In the genomic region with DNA sequence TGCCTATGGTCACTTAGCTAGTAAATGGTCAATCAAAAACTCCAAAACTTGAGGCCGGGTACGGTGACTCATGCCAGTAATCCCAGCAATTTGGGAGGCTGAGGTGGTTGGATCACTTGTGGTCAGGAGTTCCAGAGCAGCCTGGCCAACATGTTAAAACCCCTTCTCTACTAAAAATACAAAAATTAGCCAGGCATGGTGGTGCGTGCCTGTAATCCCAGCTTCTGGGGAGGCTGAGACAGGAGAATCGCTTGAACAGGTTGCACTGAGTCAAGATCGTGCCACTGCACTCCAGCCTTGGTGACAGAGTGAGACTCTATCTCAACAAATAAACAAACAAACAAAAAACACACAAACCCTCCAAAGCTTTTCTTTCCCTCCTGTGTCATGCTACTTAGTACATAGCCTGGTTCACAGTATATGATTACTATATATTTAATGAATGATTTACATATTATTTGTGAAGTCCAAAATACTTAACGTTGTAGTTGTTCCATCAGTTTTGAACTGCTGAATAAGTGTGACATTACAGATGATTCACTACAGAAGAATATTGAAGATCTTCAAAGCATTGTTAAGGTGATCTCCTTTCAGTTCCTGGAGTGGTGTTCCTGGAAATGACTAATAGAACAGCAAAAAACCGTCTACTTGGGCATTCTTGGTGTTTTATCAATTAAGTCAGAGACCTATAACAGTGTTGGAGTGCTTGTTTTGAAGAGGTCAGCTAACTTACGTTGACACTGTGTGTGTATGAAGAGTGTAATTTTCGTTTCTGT, we compare ENCODE assay signal across 9 cellular contexts.
DNase-seq lines count a peak whose midpoint lies in the region; ATAC-seq, FAIRE-seq and TF ChIP-seq lines count a peak whose summit lies in the region.
"Had no signal": no experiment of that assay in that cellular context is flagged by ENCODE, and none has a peak within 500 bp of the region (broad histone marks: within the 10 kb centered on the region; RNA-seq: fewer than 3 reads in every experiment).

No MANE protein-coding gene starts in this region.

- peak; percentile 87 for FAIRE-seq in RCC 7860 (lab: Jason Lieb, UNC)
- FAIRE-seq in pancreas (lab: Jason Lieb, UNC) = no peak

- TF ChIP-seq CTCF in chondrocyte (IDR thresholded peaks at IDR 0.05) (no peak), osteoblast (IDR thresholded peaks at IDR 0.05; ENCODE audit: extremely low read depth, low read depth, low read length) (no peak), pancreas (IDR thresholded peaks at IDR 0.05) (no peak)

- H3K36me3 ChIP-seq in osteoblast (ENCODE audit: insufficient read depth, low read length) = no peaks in the 10 kb centered on the region
- no peaks in the 10 kb centered on the region for H3K36me3 ChIP-seq in pancreas

- H3K27me3 ChIP-seq in osteoblast (ENCODE audit: insufficient read depth, low read length) (no peaks in the 10 kb centered on the region), pancreas (no peaks in the 10 kb centered on the region)

- H3K27ac Mint-ChIP-seq in chondrocyte (ENCODE audit: unreplicated experiment) = peak overlapping the region; percentile 63

- WGBS in pancreas, 2 donors = 78 to 84% methylated on average over 9 of the region's 9 CpGs

- H3K27ac ChIP-seq in osteoblast (ENCODE audit: low read depth, low read length) (peak overlapping the region; percentile 62), pancreas (no peak overlapping the region)
- H3K27ac ChIP-seq: 22Rv1 had no signal

- no peaks in the 10 kb centered on the region for H4K20me1 ChIP-seq in osteoblast (ENCODE audit: insufficient read depth, low read length)

- H2AFZ ChIP-seq in osteoblast (ENCODE audit: low read length) = no peak overlapping the region

- ATAC-seq in GM21515 (IDR thresholded peaks at IDR 0.05; ENCODE audit: unreplicated experiment) (no peak), pancreas (no peak)

- DNase-seq in DMS53 (lab: John Stamatoyannopoulos, UW) = peak; percentile 32
- no peak for DNase-seq in DMS53 treated with DMSO at 0.1 percent for 48 hours (lab: John Stamatoyannopoulos, UW; ENCODE audit: unreplicated experiment)
- DNase-seq in RCC 7860 (ENCODE audit: low spot score) = peak; percentile 75
- no peak for DNase-seq in chondrocyte (ENCODE audit: low spot score)
- DNase-seq in osteoblast (ENCODE audit: insufficient read length, low spot score, missing footprints) = peak; percentile 39
- DNase-seq in superior temporal gyrus (ENCODE audit: extremely low spot score) = no peak
- DNase-seq in pancreas = no peak

- no peaks in the 10 kb centered on the region for H3K36me3 Mint-ChIP-seq in chondrocyte (ENCODE audit: low read depth)

- H3K4me3 Mint-ChIP-seq in chondrocyte (ENCODE audit: unreplicated experiment) = no peak overlapping the region

- H3K79me2 ChIP-seq in osteoblast (ENCODE audit: insufficient read depth, low read length) = peaks cover 4% of the 10 kb centered on the region

- H3K9me3 Mint-ChIP-seq in chondrocyte (ENCODE audit: low read depth) = no peaks in the 10 kb centered on the region

- intact Hi-C loops in pancreas (cut with DNase I) = no loop called here

- H3K4me1 Mint-ChIP-seq in chondrocyte (ENCODE audit: low read depth) = peaks cover 15% of the 10 kb centered on the region

- H3K4me2 ChIP-seq in osteoblast (ENCODE audit: insufficient read depth, low read length) = peak overlapping the region; percentile 58

- H3K4me3 ChIP-seq in osteoblast (ENCODE audit: insufficient read depth, low read length) = no peak overlapping the region
- H3K4me3 ChIP-seq in pancreas = no peak overlapping the region

- H3K4me1 ChIP-seq in osteoblast (ENCODE audit: insufficient read depth, low read length) (peaks cover 21% of the 10 kb centered on the region), pancreas (peaks cover 0 to 5% (median 0%) of the 10 kb centered on the region in 3 donors)

- H3K9me3 ChIP-seq in osteoblast (ENCODE audit: low read depth, low read length) (no peaks in the 10 kb centered on the region), pancreas (no peaks in the 10 kb centered on the region)

- no peaks in the 10 kb centered on the region for H3K27me3 Mint-ChIP-seq in chondrocyte (ENCODE audit: low read depth)

Comparison
In these comparisons a context has a peak if more than half of its experiments do, and no peak if none do; other contexts are left out.
1. DNase-seq: peak in DMS53 (single experiment), RCC 7860 (single experiment) and osteoblast (single experiment); none in DMS53 treated with DMSO at 0.1 percent for 48 hours (single experiment), chondrocyte (single experiment), superior temporal gyrus (single experiment) and pancreas (0 of 6).